20 cellular contexts compared by ENCODE assay signal in genomic region chr11:65090628-65091027, GRCh38. TPM values are rescaled to one million over a fixed set of nuclear protein-coding genes. Genes with fewer than 3 reads are reported as not detected.
DNase-seq lines count a peak whose midpoint lies in the region; ATAC-seq and TF ChIP-seq lines count a peak whose summit lies in the region.
"Had no signal": no experiment of that assay in that cellular context is flagged by ENCODE, and none has a peak within 500 bp of the region (broad histone marks: within the 10 kb centered on the region; RNA-seq: fewer than 3 reads in every experiment).

No MANE protein-coding gene starts in this region.

- no peak for TF ChIP-seq CTCF in MM.1S (IDR thresholded peaks at IDR 0.05; ENCODE audit: low read length)

- no peak overlapping the region for H2AFZ ChIP-seq in MM.1S (ENCODE audit: low read length)
- H2AFZ ChIP-seq: GM23248 had no signal

- H3K36me3 ChIP-seq in MM.1S (replicated peaks; ENCODE audit: insufficient read depth, low read length): no peaks in the 10 kb centered on the region; the same call in 1 of the 2 replicates

- no peaks in the 10 kb centered on the region for H3K27me3 ChIP-seq in MM.1S (replicated peaks; ENCODE audit: insufficient read depth, low read length)
- H3K27me3 ChIP-seq: Peyer's patch had no signal

- H3K9ac ChIP-seq in MM.1S (ENCODE audit: low read length): peak overlapping the region; percentile 32; the same call in 1 of the 2 replicates
- H3K9ac ChIP-seq: GM23248 had no signal

- H3K79me2 ChIP-seq in MM.1S (ENCODE audit: low read length): peaks cover 24% of the 10 kb centered on the region

- peak overlapping the region; percentile 39; the same call in 1 of the 2 replicates for H3K4me2 ChIP-seq in MM.1S (ENCODE audit: low read depth, low read length)

- H3K27ac ChIP-seq in MM.1S (ENCODE audit: low read length) (peak overlapping the region; percentile 87), cingulate gyrus (ENCODE audit: low read depth, low read length) (peak overlapping the region; percentile 10), temporal lobe (ENCODE audit: low read depth, low read length) (peak overlapping the region; percentile 33)
- H3K27ac ChIP-seq: GM23248, HL-60, Peyer's patch, SK-N-MC had no signal

- H4K20me1 ChIP-seq in MM.1S (ENCODE audit: insufficient read depth, low read length): no peaks in the 10 kb centered on the region

- H3K9me3 ChIP-seq in MM.1S (replicated peaks; ENCODE audit: insufficient read depth, low read length): no peaks in the 10 kb centered on the region
- H3K9me3 ChIP-seq: Peyer's patch had no signal

- H3K9me2 ChIP-seq in MM.1S (replicated peaks; ENCODE audit: insufficient read depth, low read length): no peaks in the 10 kb centered on the region

- H3K4me3 ChIP-seq in MM.1S (ENCODE audit: low read length): no peak overlapping the region
- H3K4me3 ChIP-seq: GM23248, Peyer's patch, SK-N-MC had no signal

- peaks cover 42% of the 10 kb centered on the region for H3K4me1 ChIP-seq in MM.1S (ENCODE audit: low read length)
- H3K4me1 ChIP-seq: Peyer's patch had no signal

- peaks cover 53% of the 10 kb centered on the region for H3F3A ChIP-seq in MM.1S (ENCODE audit: insufficient read depth, low read length)

- ATAC-seq in GM21447 (IDR thresholded peaks at IDR 0.05; ENCODE audit: unreplicated experiment) (no peak), GM18868 (IDR thresholded peaks at IDR 0.05; ENCODE audit: unreplicated experiment) (no peak)
- ATAC-seq: HCT116 had no signal

- DNase-seq in MM.1S (peak; percentile 82), middle frontal gyrus (ENCODE audit: extremely low spot score, low spot score) (peak; percentile 31), T-helper 1 cell (no peak)
- DNase-seq: CD4-positive, alpha-beta T cell; DMS53; GM23248; MV-4-11; NCI-H1417; NCI-H1930; NCI-H2171 treated with DMSO at 0.1 percent for 48 hours; NCI-H82; Peyer's patch; Right ventricle myocardium superior had no signal

RNA-seq across cellular contexts. Expression of gene VPS51, which starts 5.4 kb away (rescaled TPM):
- total RNA-seq in temporal lobe: 161 TPM

RNA-seq across cellular contexts. Expression of gene ZFPL1, which starts 6.6 kb away (rescaled TPM):
- total RNA-seq in temporal lobe: 14.0 TPM

RNA-seq across cellular contexts. Expression of gene CDCA5, which starts 6.8 kb away (rescaled TPM):
- total RNA-seq in temporal lobe: 2.0 TPM

RNA-seq across cellular contexts. Expression of gene TM7SF2, which starts 21.0 kb away (rescaled TPM):
- 34.7 TPM for total RNA-seq in temporal lobe

RNA-seq across cellular contexts. Expression of gene ZNHIT2, which starts 26.9 kb away (rescaled TPM):
- total RNA-seq in temporal lobe: 2.5 TPM

Comparison
In these comparisons a context has a peak if more than half of its experiments do, and no peak if none do; other contexts are left out.
1. DNase-seq: peak in MM.1S (single experiment) and middle frontal gyrus (single experiment); none in T-helper 1 cell (0 of 5).
2. H3K27ac ChIP-seq: peak in every context shown above with its lines; median percentile 87 in MM.1S; 33 in temporal lobe; 10 in cingulate gyrus.